In the genomic region with DNA sequence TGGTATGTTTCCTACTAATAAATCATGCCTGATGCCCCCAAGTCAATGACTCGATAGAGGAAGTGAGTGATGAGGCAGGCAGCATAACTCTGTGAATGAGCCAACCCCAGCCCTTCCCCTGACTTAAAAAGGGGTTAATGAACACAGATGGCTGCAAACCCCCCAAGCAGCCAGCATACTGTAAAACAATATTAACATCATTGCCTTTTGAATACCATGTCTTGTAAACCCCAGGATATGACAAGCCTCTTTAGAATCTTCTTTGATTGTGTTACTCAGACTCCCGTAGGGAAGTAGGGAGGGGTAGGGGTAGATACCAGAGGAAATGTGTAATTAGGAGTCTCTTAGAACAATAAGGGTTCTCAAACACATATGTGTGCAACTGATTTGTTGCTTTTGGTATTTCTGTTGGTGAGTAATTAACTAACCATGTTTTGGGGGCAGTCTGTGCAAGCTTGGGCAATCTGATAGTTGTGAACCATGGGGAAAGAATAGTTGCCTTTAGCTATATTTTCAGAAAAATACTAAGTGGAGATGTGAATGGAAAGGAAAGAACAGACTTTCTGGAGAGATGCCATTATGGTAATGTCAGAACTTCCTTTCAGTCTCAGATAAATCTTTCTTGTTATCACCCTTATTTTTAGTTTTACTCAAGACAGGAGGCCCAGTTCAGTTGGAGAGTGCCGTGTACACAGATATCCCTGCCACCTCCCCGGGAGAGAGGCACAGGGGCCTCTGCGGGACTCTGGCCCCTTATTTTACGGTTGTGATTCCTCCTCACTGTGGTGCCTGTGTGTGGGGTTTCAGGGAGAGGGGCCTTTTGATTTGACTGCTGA, we compare ENCODE assay signal across 12 cellular contexts.
A peak's percentile ranks its signal among the peaks of the same experiment; 100 is the strongest.
DNase-seq lines count a peak whose midpoint lies in the region; ATAC-seq and TF ChIP-seq lines count a peak whose summit lies in the region.
"Had no signal": no experiment of that assay in that cellular context is flagged by ENCODE, and none has a peak within 500 bp of the region (broad histone marks: within the 10 kb centered on the region; RNA-seq: fewer than 3 reads in every experiment).

No MANE protein-coding gene starts in this region.

- H3K4me1 ChIP-seq in Peyer's patch: no peaks in the 10 kb centered on the region
- H3K4me1 ChIP-seq: testis had no signal

- H3K4me3 ChIP-seq in HFF-Myc (replicated peaks; ENCODE audit: low read depth, low read length) (no peak overlapping the region), foreskin fibroblast (ENCODE audit: low read depth in 1 of 2, low read length in 2 of 2) (peak overlapping the region in 1 of 2 donors; percentile 2), Peyer's patch (no peak overlapping the region)
- H3K4me3 ChIP-seq: testis had no signal

- no peaks in the 10 kb centered on the region for H3K9me3 ChIP-seq in Peyer's patch
- H3K9me3 ChIP-seq: testis had no signal

- peak overlapping the region in 2 of 4 donors; percentile 15 to 46 for H3K27ac ChIP-seq in Peyer's patch
- H3K27ac ChIP-seq: testis had no signal

- intact Hi-C loops in sciatic nerve (cut with DNase I): no loop called here

- TF ChIP-seq CTCF in HFF-Myc (IDR thresholded peaks at IDR 0.05; ENCODE audit: low read depth, low read length, missing control alignments) (no peak), foreskin fibroblast (IDR thresholded peaks at IDR 0.05; ENCODE audit: low read depth, low read length) (no peak), Peyer's patch (IDR thresholded peaks at IDR 0.05) (no peak)

- peak; percentile 94 for ATAC-seq in SK-N-SH treated with all-trans-retinoic acid at 6 μM for 48 hours
- peak; percentile 83 for ATAC-seq in sciatic nerve
- ATAC-seq in GM21515 (IDR thresholded peaks at IDR 0.05; ENCODE audit: unreplicated experiment): no peak
- ATAC-seq: activated CD4-positive, CD25-positive, alpha-beta regulatory T cell treated with anti-CD3 and anti-CD28 coated beads, Interleukin-2, amount 50 U/mL, for 24 hours had no signal

- DNase-seq in HFF-Myc (ENCODE audit: extremely low read depth, low read depth) (peak; percentile 86), foreskin fibroblast (peak; percentile 97 to 98), sciatic nerve (ENCODE audit: low spot score) (no peak), erythroblast (lab: John Stamatoyannopoulos, UW) (no peak), Peyer's patch (no peak)
- DNase-seq in stimulated activated CD4-positive, alpha-beta T cell treated with anti-CD3 and anti-CD28 coated beads, Interleukin-12 subunit alpha, Interleukin-12 subunit beta, amount 100 ng/mL, for 4 hours: no peak
- DNase-seq: GF-D8, left cardiac atrium, testis had no signal

- H3K27me3 ChIP-seq in Peyer's patch: no peaks in the 10 kb centered on the region
- H3K27me3 ChIP-seq: testis had no signal

- H3K36me3 ChIP-seq in Peyer's patch: no peaks in the 10 kb centered on the region

- no peak for TF ChIP-seq POLR2A in erythroblast (IDR thresholded peaks at IDR 0.05; ENCODE audit: low read length)
- TF ChIP-seq POLR2A in Peyer's patch (IDR thresholded peaks at IDR 0.05): no peak

TF ChIP-seq in SK-N-SH treated with all-trans-retinoic acid at 6 μM for 48 hours, 23 proteins besides CTCF, POLR2A, EP300 and RAD21:
- TF ChIP-seq ZFP3 (CRISPR knock-in tag; IDR thresholded peaks at IDR 0.05): no peak
- TF ChIP-seq ISL1 (CRISPR knock-in tag; IDR thresholded peaks at IDR 0.05): no peak
- TF ChIP-seq ZNF70 (CRISPR knock-in tag; IDR thresholded peaks at IDR 0.05): no peak
- TF ChIP-seq, protein P1, sequence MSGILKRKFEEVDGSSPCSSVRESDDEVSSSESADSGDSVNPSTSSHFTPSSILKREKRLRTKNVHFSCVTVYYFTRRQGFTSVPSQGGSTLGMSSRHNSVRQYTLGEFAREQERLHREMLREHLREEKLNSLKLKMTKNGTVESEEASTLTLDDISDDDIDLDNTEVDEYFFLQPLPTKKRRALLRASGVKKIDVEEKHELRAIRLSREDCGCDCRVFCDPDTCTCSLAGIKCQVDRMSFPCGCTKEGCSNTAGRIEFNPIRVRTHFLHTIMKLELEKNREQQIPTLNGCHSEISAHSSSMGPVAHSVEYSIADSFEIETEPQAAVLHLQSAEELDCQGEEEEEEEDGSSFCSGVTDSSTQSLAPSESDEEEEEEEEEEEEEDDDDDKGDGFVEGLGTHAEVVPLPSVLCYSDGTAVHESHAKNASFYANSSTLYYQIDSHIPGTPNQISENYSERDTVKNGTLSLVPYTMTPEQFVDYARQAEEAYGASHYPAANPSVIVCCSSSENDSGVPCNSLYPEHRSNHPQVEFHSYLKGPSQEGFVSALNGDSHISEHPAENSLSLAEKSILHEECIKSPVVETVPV (CRISPR knock-in tag; IDR thresholded peaks at IDR 0.05): no peak
- no peak for TF ChIP-seq GLIS3 (CRISPR knock-in tag; IDR thresholded peaks at IDR 0.05)
- no peak for TF ChIP-seq BACH2 (CRISPR knock-in tag; IDR thresholded peaks at IDR 0.05; ENCODE audit: borderline replicate concordance)
- TF ChIP-seq, protein P2, sequence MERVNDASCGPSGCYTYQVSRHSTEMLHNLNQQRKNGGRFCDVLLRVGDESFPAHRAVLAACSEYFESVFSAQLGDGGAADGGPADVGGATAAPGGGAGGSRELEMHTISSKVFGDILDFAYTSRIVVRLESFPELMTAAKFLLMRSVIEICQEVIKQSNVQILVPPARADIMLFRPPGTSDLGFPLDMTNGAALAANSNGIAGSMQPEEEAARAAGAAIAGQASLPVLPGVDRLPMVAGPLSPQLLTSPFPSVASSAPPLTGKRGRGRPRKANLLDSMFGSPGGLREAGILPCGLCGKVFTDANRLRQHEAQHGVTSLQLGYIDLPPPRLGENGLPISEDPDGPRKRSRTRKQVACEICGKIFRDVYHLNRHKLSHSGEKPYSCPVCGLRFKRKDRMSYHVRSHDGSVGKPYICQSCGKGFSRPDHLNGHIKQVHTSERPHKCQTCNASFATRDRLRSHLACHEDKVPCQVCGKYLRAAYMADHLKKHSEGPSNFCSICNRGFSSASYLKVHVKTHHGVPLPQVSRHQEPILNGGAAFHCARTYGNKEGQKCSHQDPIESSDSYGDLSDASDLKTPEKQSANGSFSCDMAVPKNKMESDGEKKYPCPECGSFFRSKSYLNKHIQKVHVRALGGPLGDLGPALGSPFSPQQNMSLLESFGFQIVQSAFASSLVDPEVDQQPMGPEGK (CRISPR knock-in tag; IDR thresholded peaks at IDR 0.05; ENCODE audit: borderline replicate concordance): no peak
- no peak for TF ChIP-seq ZC3H10 (CRISPR knock-in tag; IDR thresholded peaks at IDR 0.05)
- no peak for TF ChIP-seq ARNTL (CRISPR knock-in tag; IDR thresholded peaks at IDR 0.05; ENCODE audit: borderline replicate concordance, low read depth)
- no peak for TF ChIP-seq TCF4 (CRISPR knock-in tag; IDR thresholded peaks at IDR 0.05; ENCODE audit: borderline replicate concordance)

Comparison
In these comparisons a context has a peak if more than half of its experiments do, and no peak if none do; other contexts are left out.
1. DNase-seq: peak in HFF-Myc (single experiment) and foreskin fibroblast (2 of 2); none in sciatic nerve (single experiment), erythroblast (0 of 2), Peyer's patch (0 of 3) and stimulated activated CD4-positive, alpha-beta T cell treated with anti-CD3 and anti-CD28 coated beads, Interleukin-12 subunit alpha, Interleukin-12 subunit beta, amount 100 ng/mL, for 4 hours (single experiment).